8 cellular contexts compared by ENCODE assay signal in genomic region chr16:53433930-53434435, GRCh38. TPM values are rescaled to one million over a fixed set of nuclear protein-coding genes. Genes with fewer than 3 reads are reported as not detected.
DNase-seq lines count a peak whose midpoint lies in the region; ATAC-seq and TF ChIP-seq lines count a peak whose summit lies in the region.

No MANE protein-coding gene starts in this region.

- peak overlapping the region; percentile 88 for H3K4me3 Mint-ChIP-seq in type B pancreatic cell

- peak overlapping the region; percentile 37; the same call in 1 of the 2 replicates for H3K27ac ChIP-seq in OCI-LY3 (ENCODE audit: low read length)

- peaks cover 15% of the 10 kb centered on the region for H3K4me1 Mint-ChIP-seq in type B pancreatic cell (ENCODE audit: unreplicated experiment)

- peak overlapping the region; percentile 98 for H3K27ac Mint-ChIP-seq in type B pancreatic cell

- H3K9ac ChIP-seq in OCI-LY3 (ENCODE audit: low read length): peak overlapping the region; percentile 93

- peak overlapping the region; percentile 100 for H2AFZ ChIP-seq in OCI-LY3 (ENCODE audit: low read depth, low read length)

- peaks cover 20% of the 10 kb centered on the region for H4K20me1 ChIP-seq in OCI-LY3 (ENCODE audit: insufficient read depth, low read length)

- H3K4me3 ChIP-seq in OCI-LY3 (ENCODE audit: low read length): peak overlapping the region; percentile 97

- TF ChIP-seq CTCF in OCI-LY3 (IDR thresholded peaks at IDR 0.05; ENCODE audit: low read depth, low read length): no peak
- TF ChIP-seq CTCF in type B pancreatic cell (conservative IDR thresholded peaks at IDR 0.05): no peak

- H3K9me3 ChIP-seq in OCI-LY3 (ENCODE audit: insufficient read depth, low read length): no peaks in the 10 kb centered on the region

- H3K79me2 ChIP-seq in OCI-LY3 (ENCODE audit: low read length): peaks cover 44% of the 10 kb centered on the region

- no peaks in the 10 kb centered on the region for H3K27me3 ChIP-seq in OCI-LY3 (ENCODE audit: low read depth, low read length)

- peaks cover 15% of the 10 kb centered on the region for H3K4me1 ChIP-seq in OCI-LY3 (ENCODE audit: low read length)

- DNase-seq in activated CD8-positive, alpha-beta memory T cell treated with anti-CD3 and anti-CD28 coated beads for 4 hours (ENCODE audit: low read depth in 2 of 2): peak; percentile 60 to 70
- DNase-seq in activated CD8-positive, alpha-beta memory T cell treated with anti-CD3 and anti-CD28 coated beads for 24 hours: no peak
- peak; percentile 67 for DNase-seq in dedifferentiated amniotic fluid mesenchymal stem cell (ENCODE audit: extremely low spot score)
- DNase-seq in midbrain (lab: John Stamatoyannopoulos, UW): peak; percentile 84
- no peak for DNase-seq in type B pancreatic cell (ENCODE audit: extremely low spot score, unreplicated experiment)
- no peak for DNase-seq in GM19240 (ENCODE audit: insufficient read length, low spot score)

- no peak for ATAC-seq in HG03108 (IDR thresholded peaks at IDR 0.05; ENCODE audit: unreplicated experiment)

- no peaks in the 10 kb centered on the region for H3K36me3 Mint-ChIP-seq in type B pancreatic cell

- H3K9me3 Mint-ChIP-seq in type B pancreatic cell: no peaks in the 10 kb centered on the region

- peak overlapping the region; percentile 90 for H3K4me2 ChIP-seq in OCI-LY3 (ENCODE audit: low read length)

- H3K36me3 ChIP-seq in OCI-LY3 (replicated peaks; ENCODE audit: low read depth, low read length): no peaks in the 10 kb centered on the region

- no peaks in the 10 kb centered on the region for H3K27me3 Mint-ChIP-seq in type B pancreatic cell

RNA-seq across cellular contexts. Expression of gene RBL2, which starts 0.3 kb away (rescaled TPM):
- 49.1 and 51.0 TPM in 2 replicates for total RNA-seq in type B pancreatic cell (ENCODE audit: low replicate concordance)

Comparison
In these comparisons a context has a peak if more than half of its experiments do, and no peak if none do; other contexts are left out.
1. DNase-seq: peak in activated CD8-positive, alpha-beta memory T cell treated with anti-CD3 and anti-CD28 coated beads for 4 hours (2 of 2), dedifferentiated amniotic fluid mesenchymal stem cell (single experiment) and midbrain (single experiment); none in activated CD8-positive, alpha-beta memory T cell treated with anti-CD3 and anti-CD28 coated beads for 24 hours (single experiment), type B pancreatic cell (single experiment) and GM19240 (single experiment).